In genomic region chr21:22342855-22343254, GRCh38 we compare ENCODE assay signal across 19 cellular contexts.
A peak's percentile ranks its signal among the peaks of the same experiment; 100 is the strongest.
DNase-seq lines count a peak whose midpoint lies in the region; ATAC-seq and TF ChIP-seq lines count a peak whose summit lies in the region.
"Had no signal": no experiment of that assay in that cellular context is flagged by ENCODE, and none has a peak within 500 bp of the region (broad histone marks: within the 10 kb centered on the region; RNA-seq: fewer than 3 reads in every experiment).

No MANE protein-coding gene starts in this region.

- ATAC-seq in DND-41 (ENCODE audit: insufficient read depth, low read depth) (peak; percentile 87), gastroesophageal sphincter (no peak), HG03045 (IDR thresholded peaks at IDR 0.05; ENCODE audit: unreplicated experiment) (no peak)
- ATAC-seq: Right ventricle myocardium inferior had no signal

- H3K4me2 ChIP-seq in DND-41 (ENCODE audit: insufficient read depth, low read length), result peak overlapping the region; percentile 49

- H3K36me3 ChIP-seq in DND-41 (ENCODE audit: insufficient read depth, low read length) (no peaks in the 10 kb centered on the region), gastroesophageal sphincter (no peaks in the 10 kb centered on the region)
- H3K36me3 ChIP-seq: cardiac muscle cell, prostate gland had no signal

- no peaks in the 10 kb centered on the region for H3K79me2 ChIP-seq in DND-41 (ENCODE audit: insufficient read depth, low read length)

- TF ChIP-seq EP300 in gastroesophageal sphincter (IDR thresholded peaks at IDR 0.05), result no peak

- H2AFZ ChIP-seq in DND-41 (ENCODE audit: low read depth, low read length), result peak overlapping the region; percentile 55; the same call in 1 of the 2 replicates

- H3K4me1 ChIP-seq in DND-41 (ENCODE audit: insufficient read depth, low read length) (peaks cover 35% of the 10 kb centered on the region), gastroesophageal sphincter (no peaks in the 10 kb centered on the region)
- H3K4me1 ChIP-seq: prostate gland had no signal

- TF ChIP-seq CTCF in DND-41 (IDR thresholded peaks at IDR 0.05; ENCODE audit: borderline replicate concordance, extremely low read depth, low read length, poor library complexity, severe bottlenecking), result no peak
- no peak for TF ChIP-seq CTCF in gastroesophageal sphincter (IDR thresholded peaks at IDR 0.05)

- DNase-seq in DND-41 (peak; percentile 73), NCI-H128 (lab: John Stamatoyannopoulos, UW; ENCODE audit: unreplicated experiment) (peak; percentile 41), RPMI8226 (peak; percentile 21), midbrain (lab: John Stamatoyannopoulos, UW) (peak; percentile 50), D341Med (ENCODE audit: low spot score) (no peak), GOT3 (lab: John Stamatoyannopoulos, UW) (no peak)
- DNase-seq: activated CD4-positive, alpha-beta T cell treated with anti-CD3 and anti-CD28 coated beads, Interleukin-2, amount 50 U/mL, for 1 hour; activated CD8-positive, alpha-beta memory T cell treated with anti-CD3 and anti-CD28 coated beads, Interleukin-2, amount 50 U/mL, for 4 hours; activated effector memory CD4-positive, alpha-beta T cell treated with Interleukin-2 at 50 U/mL for 16 hours; Karpas-422; NCI-H1694; NCI-H446 treated with DMSO at 0.1 percent for 48 hours; small intestine; stimulated activated CD4-positive, alpha-beta T cell treated with anti-CD3 and anti-CD28 coated beads, Interleukin-4, amount 100 ng/mL, for 4 hours had no signal

- H4K20me1 ChIP-seq in DND-41 (ENCODE audit: insufficient read depth, low read length), result no peaks in the 10 kb centered on the region

- WGBS in gastroesophageal sphincter (ENCODE audit: low coverage in 1 of 2), 2 donors, result 17 to 25% methylated on average over 1 of the region's 1 CpG

- peak overlapping the region; percentile 30 for H3K9ac ChIP-seq in DND-41 (ENCODE audit: low read depth, low read length)

- TF ChIP-seq POLR2A in gastroesophageal sphincter (IDR thresholded peaks at IDR 0.05), result no peak

- peak overlapping the region in 1 of 2 experiments; percentile 16; a peak in 1 of 4 replicates for H3K4me3 ChIP-seq in DND-41 (ENCODE audit: low read depth in 1 of 2, low read length in 2 of 2)
- no peak overlapping the region for H3K4me3 ChIP-seq in gastroesophageal sphincter
- H3K4me3 ChIP-seq: cardiac muscle cell, prostate gland had no signal

- H3K27ac ChIP-seq in DND-41 (ENCODE audit: low read length) (peak overlapping the region; percentile 73), gastroesophageal sphincter (no peak overlapping the region)
- H3K27ac ChIP-seq: cardiac muscle cell, prostate gland had no signal

- H3K27me3 ChIP-seq in DND-41 (ENCODE audit: insufficient read depth, low read length, poor library complexity) (no peaks in the 10 kb centered on the region), gastroesophageal sphincter (no peaks in the 10 kb centered on the region)
- H3K27me3 ChIP-seq: cardiac muscle cell had no signal

- H3K9me3 ChIP-seq in DND-41 (ENCODE audit: insufficient read depth, low read length, severe bottlenecking), result peaks cover 8% of the 10 kb centered on the region
- H3K9me3 ChIP-seq in gastroesophageal sphincter, result peaks cover 0 to 9% (median 0%) of the 10 kb centered on the region in 3 donors
- H3K9me3 ChIP-seq: prostate gland had no signal

Comparison
In these comparisons a context has a peak if more than half of its experiments do, and no peak if none do; other contexts are left out.
1. DNase-seq: peak in DND-41 (single experiment), NCI-H128 (single experiment), RPMI8226 (single experiment) and midbrain (single experiment); none in D341Med (single experiment) and GOT3 (single experiment).